In the genomic region with DNA sequence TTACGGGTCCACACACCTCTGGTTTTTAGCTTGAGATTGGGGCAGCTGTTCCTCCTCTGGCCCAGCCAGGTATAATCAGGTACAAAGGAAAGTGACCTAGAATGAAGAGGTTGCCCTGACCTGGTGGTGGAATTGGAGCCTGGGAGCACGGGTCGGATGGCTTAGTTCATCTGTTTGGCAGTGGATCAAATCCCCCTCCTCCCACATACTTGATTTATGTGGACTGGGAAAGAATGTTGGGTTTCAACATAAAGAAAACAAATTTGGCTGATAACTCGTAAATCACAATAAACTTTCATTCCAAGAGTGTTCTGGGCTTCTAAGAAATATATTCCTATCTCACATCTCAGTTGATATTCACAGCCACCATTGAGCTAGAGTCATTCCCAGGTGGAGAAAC, we compare ENCODE assay signal across 30 cellular contexts.
A peak's percentile ranks its signal among the peaks of the same experiment; 100 is the strongest.
DNase-seq lines count a peak whose midpoint lies in the region; ATAC-seq, FAIRE-seq and TF ChIP-seq lines count a peak whose summit lies in the region.
"Had no signal": no experiment of that assay in that cellular context is flagged by ENCODE, and none has a peak within 500 bp of the region (broad histone marks: within the 10 kb centered on the region; RNA-seq: fewer than 3 reads in every experiment).

No MANE protein-coding gene starts in this region.

- H3K27ac Mint-ChIP-seq in chondrocyte (ENCODE audit: unreplicated experiment) (peak overlapping the region; percentile 59), mesothelial cell of epicardium (peak overlapping the region; percentile 83)
- H3K27ac Mint-ChIP-seq: activated B cell treated with CpG ODN at 0.5 μM for 24 hours; activated naive CD4-positive, alpha-beta T cell treated with anti-CD3 and anti-CD28 coated beads, Interleukin-2, amount 50 U/mL, for 24 hours; progenitor cell of endocrine pancreas had no signal

- H3K4me3 Mint-ChIP-seq in chondrocyte (ENCODE audit: unreplicated experiment) (no peak overlapping the region), mesothelial cell of epicardium (no peak overlapping the region)
- H3K4me3 Mint-ChIP-seq: activated B cell treated with CpG ODN at 0.5 μM for 24 hours; activated naive CD4-positive, alpha-beta T cell treated with anti-CD3 and anti-CD28 coated beads, Interleukin-2, amount 50 U/mL, for 24 hours; effector memory CD8-positive, alpha-beta T cell; H9 had no signal

- H3K27ac ChIP-seq in aorta (ENCODE audit: low read depth in 1 of 2, low read length in 2 of 2), result no peak overlapping the region
- H3K27ac ChIP-seq: body of pancreas, esophagus squamous epithelium, HL-60, lower lobe of right lung had no signal

- H3K9me3 ChIP-seq in aorta (ENCODE audit: control insufficient read depth, low read length), result no peaks in the 10 kb centered on the region
- H3K9me3 ChIP-seq: body of pancreas, esophagus squamous epithelium, lower lobe of right lung had no signal

- FAIRE-seq in HTR-8/SVneo (lab: Jason Lieb, UNC), result no peak
- FAIRE-seq: A204.1, colon, GM19239 had no signal

- no peaks in the 10 kb centered on the region for H3K36me3 ChIP-seq in aorta (ENCODE audit: control insufficient read depth in 1 of 2, insufficient read depth in 2 of 2, low read length in 1 of 2)
- H3K36me3 ChIP-seq: esophagus squamous epithelium had no signal

- TF ChIP-seq CTCF in AG10803 (conservative IDR thresholded peaks at IDR 0.05; ENCODE audit: low read length) (no peak), chondrocyte (IDR thresholded peaks at IDR 0.05) (no peak), mesothelial cell of epicardium (IDR thresholded peaks at IDR 0.05; ENCODE audit: unreplicated experiment) (no peak)

- ATAC-seq in aorta (ENCODE audit: low FRiP score), result no peak
- ATAC-seq: body of pancreas; effector memory CD8-positive, alpha-beta T cell; lower lobe of right lung; Right ventricle myocardium inferior had no signal

- no peak overlapping the region for H3K4me3 ChIP-seq in AG10803 (ENCODE audit: low read length)
- H3K4me3 ChIP-seq in aorta (ENCODE audit: low read length in 2 of 2), result no peak overlapping the region
- H3K4me3 ChIP-seq: body of pancreas, esophagus squamous epithelium, lower lobe of right lung had no signal

- intact Hi-C loops in aorta (cut with DNase I), result loop anchor here in 1 of 2 donors (10.0 kb wide), 1 partner anchor 121 kb away; no protein-coding TSS in a partner anchor

- no peaks in the 10 kb centered on the region for H3K4me1 ChIP-seq in aorta (ENCODE audit: control insufficient read depth in 1 of 2, insufficient read depth in 2 of 2, low read length in 2 of 2)
- H3K4me1 ChIP-seq: lower lobe of right lung had no signal

- H3K27me3 Mint-ChIP-seq in chondrocyte (ENCODE audit: low read depth), result no peaks in the 10 kb centered on the region
- H3K27me3 Mint-ChIP-seq in mesothelial cell of epicardium (ENCODE audit: low read depth), result no peaks in the 10 kb centered on the region
- H3K27me3 Mint-ChIP-seq: activated B cell treated with CpG ODN at 0.5 μM for 24 hours; activated naive CD4-positive, alpha-beta T cell treated with anti-CD3 and anti-CD28 coated beads, Interleukin-2, amount 50 U/mL, for 24 hours; effector memory CD8-positive, alpha-beta T cell; progenitor cell of endocrine pancreas had no signal

- no peaks in the 10 kb centered on the region for H3K27me3 ChIP-seq in aorta (ENCODE audit: control insufficient read depth in 1 of 2, insufficient read depth in 2 of 2, low read length in 1 of 2)
- H3K27me3 ChIP-seq: body of pancreas, esophagus squamous epithelium had no signal

- H3K4me1 Mint-ChIP-seq in chondrocyte (ENCODE audit: low read depth) (peaks cover 25% of the 10 kb centered on the region), mesothelial cell of epicardium (peaks cover 42% of the 10 kb centered on the region)
- H3K4me1 Mint-ChIP-seq: activated naive CD4-positive, alpha-beta T cell treated with anti-CD3 and anti-CD28 coated beads, Interleukin-2, amount 50 U/mL, for 24 hours had no signal

- WGBS in aorta, 2 donors, result 29 to 30% methylated on average over 4 of the region's 4 CpGs

- no peaks in the 10 kb centered on the region for H3K9me3 Mint-ChIP-seq in chondrocyte (ENCODE audit: low read depth)
- H3K9me3 Mint-ChIP-seq in mesothelial cell of epicardium, result no peaks in the 10 kb centered on the region
- H3K9me3 Mint-ChIP-seq: activated B cell treated with CpG ODN at 0.5 μM for 24 hours; activated naive CD4-positive, alpha-beta T cell treated with anti-CD3 and anti-CD28 coated beads, Interleukin-2, amount 50 U/mL, for 24 hours; effector memory CD8-positive, alpha-beta T cell; H9 had no signal

- DNase-seq in AG10803 (ENCODE audit: low read depth) (peak; percentile 16), HTR-8/SVneo (ENCODE audit: insufficient read length, low spot score) (peak; percentile 39), chondrocyte (ENCODE audit: low spot score) (no peak), mesothelial cell of epicardium (ENCODE audit: low spot score in 2 of 2, unreplicated experiment in 2 of 2) (no peak), aorta (no peak), CD1c-positive myeloid dendritic cell (ENCODE audit: extremely low spot score) (no peak), GDM1 (lab: John Stamatoyannopoulos, UW) (no peak), nucleus accumbens (lab: John Stamatoyannopoulos, UW) (no peak)
- DNase-seq: activated B cell treated with CpG ODN at 0.5 μM for 24 hours; activated CD4-positive, alpha-beta T cell treated with anti-CD3 and anti-CD28 coated beads, Interleukin-2, amount 50 U/mL, for 4 hours; activated CD8-positive, alpha-beta memory T cell treated with anti-CD3 and anti-CD28 coated beads, Interleukin-2, amount 50 U/mL, for 4 hours; body of pancreas; Calu3; effector memory CD8-positive, alpha-beta T cell; esophagus squamous epithelium; H9; islet precursor cell; lower lobe of right lung; NCI-H1105 treated with DMSO at 0.1 percent for 48 hours; NCI-H2029 treated with DMSO at 0.1 percent for 48 hours; NCI-H2227 treated with DMSO at 0.1 percent for 48 hours; T-helper 9 cell; trophoblast cell had no signal

- H3K36me3 Mint-ChIP-seq in chondrocyte (ENCODE audit: low read depth) (no peaks in the 10 kb centered on the region), mesothelial cell of epicardium (peaks cover 5% of the 10 kb centered on the region)
- H3K36me3 Mint-ChIP-seq: activated naive CD4-positive, alpha-beta T cell treated with anti-CD3 and anti-CD28 coated beads, Interleukin-2, amount 50 U/mL, for 24 hours had no signal

Comparison
In these comparisons a context has a peak if more than half of its experiments do, and no peak if none do; other contexts are left out.
1. DNase-seq: peak in AG10803 (single experiment) and HTR-8/SVneo (single experiment); none in chondrocyte (single experiment), mesothelial cell of epicardium (0 of 2), aorta (0 of 2), CD1c-positive myeloid dendritic cell (single experiment), GDM1 (single experiment) and nucleus accumbens (0 of 56).